8 cellular contexts compared by ENCODE assay signal in the genomic region with DNA sequence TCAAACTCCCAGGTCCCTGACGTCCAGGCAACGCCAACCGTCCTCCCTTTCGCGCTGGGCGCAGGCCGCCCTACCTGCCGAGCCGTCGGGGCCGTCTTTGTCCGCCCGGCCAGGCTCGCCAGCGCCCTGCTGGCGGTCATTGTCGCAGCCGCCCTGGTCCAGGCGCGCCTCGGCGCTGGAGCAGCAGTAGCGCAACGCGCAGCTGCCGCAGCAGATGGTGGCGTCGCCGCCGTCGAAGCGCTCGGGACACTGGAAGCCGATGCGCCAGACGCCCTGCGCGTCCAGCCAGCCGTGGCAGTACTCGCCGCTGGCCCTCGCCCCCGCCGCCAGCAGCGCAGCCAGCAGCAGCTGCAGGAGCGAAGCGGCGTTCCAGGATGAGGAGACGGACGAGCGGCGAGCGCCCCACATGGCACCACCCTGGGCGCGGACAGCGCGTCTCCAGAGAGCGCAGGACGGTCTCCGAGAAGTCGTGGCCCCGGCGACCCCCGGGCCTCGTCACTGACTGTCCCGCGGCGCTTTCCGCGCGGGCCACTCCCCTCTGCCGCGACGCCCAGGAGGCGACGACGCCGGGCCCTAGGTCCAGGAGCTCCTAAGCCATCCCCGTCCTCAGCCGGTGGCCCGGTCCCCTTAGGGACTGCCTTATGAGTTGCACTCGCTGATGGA. TPM values are rescaled to one million over a fixed set of nuclear protein-coding genes. Genes with fewer than 3 reads are reported as not detected.
DNase-seq lines count a peak whose midpoint lies in the region; ATAC-seq and TF ChIP-seq lines count a peak whose summit lies in the region.

No MANE protein-coding gene starts in this region.

- peaks cover 0 to 3% (median 0%) of the 10 kb centered on the region in 5 donors for H3K36me3 Mint-ChIP-seq in naive thymus-derived CD4-positive, alpha-beta T cell

- no peak overlapping the region for H3K27ac ChIP-seq in naive thymus-derived CD4-positive, alpha-beta T cell (ENCODE audit: low read depth, low read length)

- CTCF ChIA-PET in naive thymus-derived CD4-positive, alpha-beta T cell (lab: Charles Lee), result interaction anchor here (0.9 to 1.0 kb wide), 2 partner anchors 168 to 174 kb away, joined by 3 to 4 read pairs; no protein-coding TSS in a partner anchor

- intact Hi-C loops in naive thymus-derived CD4-positive, alpha-beta T cell (cut with micrococcal nuclease), result loop anchor here (2.0 to 5.0 kb wide), 5 partner anchors 38 to 288 kb away; no protein-coding TSS in a partner anchor

- no peak for TF ChIP-seq CTCF in choroid plexus epithelial cell (conservative IDR thresholded peaks at IDR 0.05; ENCODE audit: low read depth, low read length)

- no peaks in the 10 kb centered on the region for H3K9me3 ChIP-seq in naive thymus-derived CD4-positive, alpha-beta T cell (ENCODE audit: control insufficient read depth in 2 of 3, low read length in 3 of 3)

- H3K36me3 ChIP-seq in naive thymus-derived CD4-positive, alpha-beta T cell (ENCODE audit: control insufficient read depth in 2 of 3, insufficient read depth in 3 of 3, low read length in 3 of 3), result no peaks in the 10 kb centered on the region

- H3K9me3 Mint-ChIP-seq in naive thymus-derived CD4-positive, alpha-beta T cell, result peaks cover 0 to 3% (median 0%) of the 10 kb centered on the region in 11 donors

- POLR2A ChIA-PET in naive thymus-derived CD4-positive, alpha-beta T cell (lab: Charles Lee), result interaction anchor here (0.8 to 1.4 kb wide), 5 partner anchors 36 to 176 kb away, joined by 3 to 7 read pairs (median 3); no protein-coding TSS in a partner anchor

- ATAC-seq in naive thymus-derived CD4-positive, alpha-beta T cell, result no peak
- no peak for ATAC-seq in HG02981 (IDR thresholded peaks at IDR 0.05; ENCODE audit: unreplicated experiment)
- no peak for ATAC-seq in HG03139 (IDR thresholded peaks at IDR 0.05; ENCODE audit: unreplicated experiment)
- ATAC-seq in GM19351 (IDR thresholded peaks at IDR 0.05; ENCODE audit: unreplicated experiment), result no peak

- peaks cover 0 to 11% of the 10 kb centered on the region in 2 donors for H3K4me1 ChIP-seq in naive thymus-derived CD4-positive, alpha-beta T cell (ENCODE audit: control insufficient read depth in 2 of 2, insufficient read depth in 2 of 2, low read length in 2 of 2)

- DNase-seq in D341Med (ENCODE audit: low spot score) (peak; percentile 58), NCI-H2227 (lab: John Stamatoyannopoulos, UW; ENCODE audit: unreplicated experiment) (peak; percentile 49), choroid plexus epithelial cell (ENCODE audit: low read depth) (peak; percentile 47), NOMO-1 treated with DMSO at 0.1 percent for 48 hours (lab: John Stamatoyannopoulos, UW; ENCODE audit: unreplicated experiment) (no peak)
- peak in 7 of 9 donors; percentile 8 to 36 (median 16) for DNase-seq in naive thymus-derived CD4-positive, alpha-beta T cell

- peak overlapping the region; percentile 51 to 88 (median 79) for H3K4me3 Mint-ChIP-seq in naive thymus-derived CD4-positive, alpha-beta T cell

- peaks cover 0 to 62% (median 29%) of the 10 kb centered on the region in 5 donors for H3K27me3 Mint-ChIP-seq in naive thymus-derived CD4-positive, alpha-beta T cell

- peaks cover 0 to 6% of the 10 kb centered on the region in 2 donors for H3K27me3 ChIP-seq in naive thymus-derived CD4-positive, alpha-beta T cell (ENCODE audit: control insufficient read depth in 2 of 2, insufficient read depth in 2 of 2, low read length in 2 of 2)

- peak overlapping the region; percentile 60 for H3K4me3 ChIP-seq in choroid plexus epithelial cell (ENCODE audit: low read depth, low read length)
- H3K4me3 ChIP-seq in naive thymus-derived CD4-positive, alpha-beta T cell (ENCODE audit: low read length), result peak overlapping the region; percentile 39

- no peak overlapping the region for H3K27ac Mint-ChIP-seq in naive thymus-derived CD4-positive, alpha-beta T cell

- peaks cover 0 to 33% (median 18%) of the 10 kb centered on the region in 7 donors for H3K4me1 Mint-ChIP-seq in naive thymus-derived CD4-positive, alpha-beta T cell

RNA-seq across cellular contexts. Expression of a gene that starts 1.1 kb away (rescaled TPM):
- 1 to 10 TPM in 4 of 5 experiments, under 1 TPM in 1; 0.98 to 3.6 (median 1.6) TPM for total RNA-seq in naive thymus-derived CD4-positive, alpha-beta T cell
- polyA plus RNA-seq in naive thymus-derived CD4-positive, alpha-beta T cell, result under 1 TPM; 0.25 to 0.95 TPM
